8 cellular contexts compared by ENCODE assay signal in the genomic region with DNA sequence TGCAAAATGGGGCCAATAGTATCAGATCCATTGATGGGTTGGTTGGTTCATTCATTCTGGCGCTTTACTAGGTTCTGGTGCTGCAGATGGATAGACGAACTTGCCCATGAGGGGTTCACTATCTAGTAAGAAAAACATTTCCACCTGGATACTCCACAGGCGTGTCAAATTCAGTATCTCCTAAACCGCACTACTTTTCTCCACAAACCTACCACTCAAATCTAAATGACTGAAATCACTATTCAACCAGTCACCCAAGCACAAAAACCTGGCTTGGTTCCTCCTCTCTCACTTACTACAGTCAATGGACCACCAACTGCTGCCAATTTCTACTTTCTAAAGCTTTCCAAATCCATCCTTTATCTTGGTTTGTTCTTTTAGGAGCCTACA. TPM values are rescaled to one million over a fixed set of nuclear protein-coding genes. Genes with fewer than 3 reads are reported as not detected.
DNase-seq lines count a peak whose midpoint lies in the region; TF ChIP-seq lines count a peak whose summit lies in the region.

No MANE protein-coding gene starts in this region.

- H3K27me3 ChIP-seq in Karpas-422 (ENCODE audit: low read length), result no peaks in the 10 kb centered on the region

- DNase-seq in DMS 273 (lab: John Stamatoyannopoulos, UW; ENCODE audit: unreplicated experiment), result peak; percentile 57
- no peak for DNase-seq in DMS 273 treated with DMSO at 0.1 percent for 48 hours (lab: John Stamatoyannopoulos, UW)
- no peak for DNase-seq in Karpas-422
- no peak for DNase-seq in coronary artery (ENCODE audit: low spot score)
- DNase-seq in neural crest cell (ENCODE audit: low read depth, low spot score), result no peak
- no peak for DNase-seq in hypothalamus (lab: John Stamatoyannopoulos, UW)
- DNase-seq in ureter (ENCODE audit: low spot score), result no peak
- no peak for DNase-seq in activated gamma-delta T cell treated with Interleukin-2 at 50 U/mL for 16 hours

- H3K4me3 ChIP-seq in Karpas-422 (ENCODE audit: low read length), result peak overlapping the region; percentile 86
- peak overlapping the region; percentile 91 for H3K4me3 ChIP-seq in coronary artery

- H3K36me3 ChIP-seq in Karpas-422 (ENCODE audit: insufficient read depth, low read length), result peaks cover 4% of the 10 kb centered on the region; the same call in 1 of the 2 replicates

- H3K9me2 ChIP-seq in Karpas-422 (replicated peaks; ENCODE audit: insufficient read depth, low read length), result no peaks in the 10 kb centered on the region

- H3K9me3 ChIP-seq in Karpas-422 (ENCODE audit: low read length), result no peaks in the 10 kb centered on the region

- no peaks in the 10 kb centered on the region for H3K27me3 Mint-ChIP-seq in neural crest cell (ENCODE audit: low read depth)

- H4K20me1 ChIP-seq in Karpas-422 (ENCODE audit: insufficient read depth, low read depth, low read length), result no peaks in the 10 kb centered on the region

- peaks cover 26% of the 10 kb centered on the region for H3K4me1 ChIP-seq in Karpas-422 (ENCODE audit: low read length)

- H3K27ac Mint-ChIP-seq in neural crest cell (ENCODE audit: unreplicated experiment), result peak overlapping the region; percentile 63

- no peak overlapping the region for H3K27ac ChIP-seq in Karpas-422 (ENCODE audit: low read length)
- peak overlapping the region; percentile 17 to 60 for H3K27ac ChIP-seq in coronary artery

- no peaks in the 10 kb centered on the region for H3K9me3 Mint-ChIP-seq in neural crest cell

- H2AFZ ChIP-seq in Karpas-422 (ENCODE audit: low read length), result peak overlapping the region; percentile 100; the same call in 1 of the 2 replicates

- peak overlapping the region; percentile 93 for H3K4me2 ChIP-seq in Karpas-422 (ENCODE audit: low read depth, low read length, poor library complexity, severe bottlenecking)

- H3K4me1 Mint-ChIP-seq in neural crest cell, result peaks cover 21% of the 10 kb centered on the region

- H3K79me2 ChIP-seq in Karpas-422 (ENCODE audit: low read length), result peaks cover 43% of the 10 kb centered on the region

- peak overlapping the region; percentile 82 for H3K4me3 Mint-ChIP-seq in neural crest cell

- peaks cover 5% of the 10 kb centered on the region for H3K36me3 Mint-ChIP-seq in neural crest cell (ENCODE audit: low read depth)

- H3K9ac ChIP-seq in Karpas-422 (ENCODE audit: low read length), result peak overlapping the region; percentile 90

- TF ChIP-seq CTCF in coronary artery (IDR thresholded peaks at IDR 0.05) (no peak), neural crest cell (conservative IDR thresholded peaks at IDR 0.05) (no peak)

RNA-seq across cellular contexts. Expression of gene AGK, which starts 0.6 kb away (rescaled TPM):
- total RNA-seq in Karpas-422 (2014; rRNA removed; shearing (Covaris generic); ENCODE audit: low replicate concordance), result 48.9 and 53.0 TPM in 2 replicates
- 35.7 and 36.9 TPM in 2 replicates for total RNA-seq in neural crest cell
- 43.0 TPM for total RNA-seq in ureter
